Comparison of ENCODE assay signal across 7 cellular contexts in genomic region chr10:100535338-100535714, GRCh38. TPM values are rescaled to one million over a fixed set of nuclear protein-coding genes. Genes with fewer than 3 reads are reported as not detected.
DNase-seq lines count a peak whose midpoint lies in the region; ATAC-seq and TF ChIP-seq lines count a peak whose summit lies in the region.

No MANE protein-coding gene starts in this region.

- H3K79me2 ChIP-seq in PC-3 (ENCODE audit: low read length): peaks cover 32% of the 10 kb centered on the region

- no peak overlapping the region for H3K27ac ChIP-seq in PC-3 (ENCODE audit: low read length)
- H3K27ac ChIP-seq in right cardiac atrium (ENCODE audit: low read length): peak overlapping the region; percentile 31
- peak overlapping the region in 1 of 2 donors; percentile 26 for H3K27ac ChIP-seq in testis

- POLR2A ChIA-PET in PC-3 (lab: Charles Lee; ENCODE audit: unreplicated experiment): interaction anchor here (0.5 to 0.9 kb wide), 9 partner anchors 13 to 1897 kb away, joined by 3 to 13 read pairs (median 6); partner anchors contain the start of gene CUEDC2

- no peaks in the 10 kb centered on the region; the same call in 1 of the 2 replicates for H3K36me3 ChIP-seq in PC-3 (ENCODE audit: low read depth, low read length)
- no peaks in the 10 kb centered on the region for H3K36me3 ChIP-seq in testis (ENCODE audit: low read depth, missing control alignments)

- peak overlapping the region; percentile 88 for H3K4me3 ChIP-seq in PC-3 (ENCODE audit: low read length)
- H3K4me3 ChIP-seq in right cardiac atrium (ENCODE audit: low read length): peak overlapping the region; percentile 77
- H3K4me3 ChIP-seq in testis: peak overlapping the region; percentile 77 to 78

- intact Hi-C loops in PC-3 (cut with micrococcal nuclease): no loop called here
- intact Hi-C loops in right cardiac atrium (cut with DNase I): no loop called here
- intact Hi-C loops in testis (cut with DNase I; ENCODE audit: low total_unique reads): no loop called here

- H3K9me3 ChIP-seq in PC-3 (ENCODE audit: low read length) (no peaks in the 10 kb centered on the region), right cardiac atrium (ENCODE audit: control insufficient read depth, low read length) (no peaks in the 10 kb centered on the region), testis (no peaks in the 10 kb centered on the region)

- H3K4me2 ChIP-seq in PC-3 (ENCODE audit: low read length): peak overlapping the region; percentile 83

- H2AFZ ChIP-seq in PC-3 (ENCODE audit: low read length): peak overlapping the region; percentile 90

- H3K27me3 ChIP-seq in PC-3 (ENCODE audit: low read length) (no peaks in the 10 kb centered on the region), right cardiac atrium (ENCODE audit: control insufficient read depth, insufficient read depth) (no peaks in the 10 kb centered on the region), testis (no peaks in the 10 kb centered on the region)

- no peak for TF ChIP-seq POLR2A in testis (IDR thresholded peaks at IDR 0.05)

- peak; percentile 1 for ATAC-seq in GM21825 (IDR thresholded peaks at IDR 0.05; ENCODE audit: unreplicated experiment)
- peak; percentile 35 for ATAC-seq in PC-3
- ATAC-seq in right cardiac atrium: peak in 1 of 2 donors; percentile 5

- DNase-seq in PC-3 (no peak), right cardiac atrium (no peak), testis (no peak), kidney tubule cell (ENCODE audit: low spot score) (no peak), NCI-H187 (lab: John Stamatoyannopoulos, UW) (no peak)
- DNase-seq in stimulated activated CD4-positive, alpha-beta T cell treated with anti-CD3 and anti-CD28 coated beads, Interleukin-2, amount 100 ng/mL, for 24 hours: no peak

- H4K20me1 ChIP-seq in PC-3 (ENCODE audit: low read length): no peaks in the 10 kb centered on the region

- no peaks in the 10 kb centered on the region for H3K9me2 ChIP-seq in PC-3 (replicated peaks; ENCODE audit: low read length)

- H3K9ac ChIP-seq in PC-3 (ENCODE audit: low read length): peak overlapping the region; percentile 75; the same call in 1 of the 2 replicates

- BruUV-seq in PC-3 (replicated peaks; lab: Mats Ljungman, UMichigan): no TSS peak

- WGBS in right cardiac atrium: 48% methylated on average over 4 of the region's 4 CpGs
- 32 to 42% methylated on average over 4 of the region's 4 CpGs for WGBS in testis, 2 donors

- CTCF ChIA-PET in PC-3 (lab: Charles Lee): interaction anchor here (0.6 to 1.1 kb wide), 6 partner anchors 10 to 52 kb away, joined by 3 to 9 read pairs (median 5); no protein-coding TSS in a partner anchor

- TF ChIP-seq CTCF in PC-3 (conservative IDR thresholded peaks at IDR 0.05; ENCODE audit: low read depth, low read length) (no peak), testis (IDR thresholded peaks at IDR 0.05) (no peak)

- no peaks in the 10 kb centered on the region for H3F3A ChIP-seq in PC-3 (ENCODE audit: low read length, unreplicated experiment)

- H3K4me1 ChIP-seq in PC-3 (ENCODE audit: insufficient read depth, low read length) (peaks cover 18% of the 10 kb centered on the region; the same call in 1 of the 2 replicates), right cardiac atrium (ENCODE audit: control insufficient read depth, insufficient read depth, low read length) (no peaks in the 10 kb centered on the region), testis (peaks cover 16% of the 10 kb centered on the region)

RNA-seq across cellular contexts. Expression of gene HIF1AN, which starts 0.4 kb away (rescaled TPM):
- total RNA-seq in PC-3 (2014; rRNA removed) (4.5 TPM in 2 replicates), right cardiac atrium (10 to 100 TPM; 32.1 to 41.1 (median 35.5) TPM), testis (10 to 100 TPM; 30.9 to 34.3 TPM)
- polyA plus RNA-seq in right cardiac atrium (9.5 TPM), testis (ENCODE audit: insufficient read depth, low read depth, low replicate concordance) (81.0 TPM)

RNA-seq across cellular contexts. Expression of gene NDUFB8, which starts 5.7 kb away (rescaled TPM):
- 365 and 399 TPM in 2 replicates for total RNA-seq in PC-3 (2014; rRNA removed)
- total RNA-seq in right cardiac atrium: 100 to 1,000 TPM; 344 to 447 (median 412) TPM
- 1,100 TPM for polyA plus RNA-seq in right cardiac atrium
- total RNA-seq in testis: 100 to 1,000 TPM; 141 to 219 TPM
- polyA plus RNA-seq in testis (ENCODE audit: insufficient read depth, low read depth, low replicate concordance): 150 TPM

RNA-seq across cellular contexts. Expression of gene SEC31B, which starts 15.7 kb away (rescaled TPM):
- total RNA-seq in PC-3 (2014; rRNA removed) (1.5 and 1.6 TPM in 2 replicates), right cardiac atrium (10 to 100 TPM in 1 of 4 donors, 1 to 10 TPM in 3; 6.7 to 10.2 (median 8.5) TPM), testis (10 to 100 TPM; 32.8 to 42.0 TPM)
- polyA plus RNA-seq in right cardiac atrium (7.7 TPM), testis (ENCODE audit: insufficient read depth, low read depth, low replicate concordance) (23.1 TPM)
